In genomic region chr2:69931832-69932595, GRCh38 we compare ENCODE assay signal across 12 cellular contexts. TPM values are rescaled to one million over a fixed set of nuclear protein-coding genes. Genes with fewer than 3 reads are reported as not detected.
DNase-seq lines count a peak whose midpoint lies in the region; ATAC-seq and TF ChIP-seq lines count a peak whose summit lies in the region.
"Had no signal": no experiment of that assay in that cellular context is flagged by ENCODE, and none has a peak within 500 bp of the region (broad histone marks: within the 10 kb centered on the region; RNA-seq: fewer than 3 reads in every experiment).

No MANE protein-coding gene starts in this region.

- CTCF ChIA-PET in MCF 10A (lab: Yijun Ruan, JAX), result interaction anchor here (0.6 kb wide), 2 partner anchors 74 to 1214 kb away, joined by 3 read pairs; no protein-coding TSS in a partner anchor

- no peak overlapping the region for H3K4me2 ChIP-seq in mesenchymal stem cell (ENCODE audit: low read length, poor library complexity, severe bottlenecking)

- H2BK15ac ChIP-seq in mesenchymal stem cell (ENCODE audit: low read depth, poor library complexity, severe bottlenecking), result peak overlapping the region; percentile 15

- H3K4ac ChIP-seq in mesenchymal stem cell (ENCODE audit: low read depth in 1 of 2, low read length in 2 of 2), result peak overlapping the region in 1 of 2 experiments; percentile 37

- no peak overlapping the region for H4K91ac ChIP-seq in mesenchymal stem cell (ENCODE audit: low read length)

- no peak overlapping the region for H2BK5ac ChIP-seq in mesenchymal stem cell (ENCODE audit: low read depth, low read length, poor library complexity, severe bottlenecking)

- no peak overlapping the region for H3K18ac ChIP-seq in mesenchymal stem cell (ENCODE audit: low read depth in 1 of 2, low read length in 2 of 2)

- H3K4me1 ChIP-seq in breast epithelium, result no peaks in the 10 kb centered on the region
- peaks cover 1% of the 10 kb centered on the region for H3K4me1 ChIP-seq in mesenchymal stem cell (ENCODE audit: control insufficient read depth, insufficient read depth, low read depth, low read length)
- peaks cover 0 to 2% of the 10 kb centered on the region in 2 donors for H3K4me1 ChIP-seq in aorta (ENCODE audit: control insufficient read depth in 1 of 2, insufficient read depth in 2 of 2, low read length in 2 of 2)
- peaks cover 0 to 32% (median 6%) of the 10 kb centered on the region in 4 donors for H3K4me1 ChIP-seq in tibial nerve

- H3K4me3 ChIP-seq in breast epithelium (no peak overlapping the region), mesenchymal stem cell (ENCODE audit: insufficient read depth in 1 of 2, low read depth in 1 of 2, low read length in 2 of 2) (no peak overlapping the region), aorta (ENCODE audit: low read length in 2 of 2) (no peak overlapping the region), tibial nerve (no peak overlapping the region)

- H3K9ac ChIP-seq in mesenchymal stem cell (ENCODE audit: low read length), result peak overlapping the region; percentile 8

- H3K79me1 ChIP-seq in mesenchymal stem cell (replicated peaks; ENCODE audit: low read length, poor library complexity, severe bottlenecking), result peaks cover 4% of the 10 kb centered on the region

- H3K14ac ChIP-seq in mesenchymal stem cell (ENCODE audit: low read length in 2 of 2), result peak overlapping the region in 1 of 2 experiments; percentile 56

- BruUV-seq in MCF 10A (replicated peaks; lab: Mats Ljungman, UMichigan), result no TSS peak

- H3K36me3 ChIP-seq in breast epithelium (no peaks in the 10 kb centered on the region), mesenchymal stem cell (ENCODE audit: control insufficient read depth in 1 of 2, insufficient read depth in 2 of 2, low read depth in 1 of 2, low read length in 2 of 2) (peaks cover 10 to 41% of the 10 kb centered on the region in 2 experiments), aorta (ENCODE audit: control insufficient read depth in 1 of 2, insufficient read depth in 2 of 2, low read length in 1 of 2) (peaks cover 0 to 7% of the 10 kb centered on the region in 2 donors), tibial nerve (peaks cover 3 to 20% (median 9%) of the 10 kb centered on the region in 3 donors)

- no peak overlapping the region for H2AK5ac ChIP-seq in mesenchymal stem cell (ENCODE audit: low read length, severe bottlenecking)

- H3K36me3 Mint-ChIP-seq in MCF 10A (ENCODE audit: insufficient read depth, unreplicated experiment), result peaks cover 62% of the 10 kb centered on the region
- peaks cover 39% of the 10 kb centered on the region for H3K36me3 Mint-ChIP-seq in activated T-helper 1 cell treated with anti-CD3 and anti-CD28 coated beads, Interleukin-12 subunit alpha, Interleukin-12 subunit beta, Interleukin-2, Interleukin-4 antibody, amounts not matched to agents 30 ng/mL and 10 ng/mL and 1 ng/mL, durations not matched to agents 14 hours and 24 hours and 36 hours (ENCODE audit: low read depth)

- POLR2A ChIA-PET in MCF 10A (lab: Yijun Ruan, JAX), result interaction anchor here (1.0 to 4.0 kb wide), 5 partner anchors 11 to 155 kb away, joined by 3 to 26 read pairs (median 5); partner anchors contain the start of genes MXD1 and PCBP1

- H3K4me1 Mint-ChIP-seq in MCF 10A (ENCODE audit: insufficient read depth, unreplicated experiment), result peaks cover 25% of the 10 kb centered on the region
- H3K4me1 Mint-ChIP-seq in activated T-helper 1 cell treated with anti-CD3 and anti-CD28 coated beads, Interleukin-12 subunit alpha, Interleukin-12 subunit beta, Interleukin-2, Interleukin-4 antibody, amounts not matched to agents 30 ng/mL and 10 ng/mL and 1 ng/mL, durations not matched to agents 14 hours and 24 hours and 36 hours (ENCODE audit: low read depth), result peaks cover 49% of the 10 kb centered on the region

- H2AFZ ChIP-seq in mesenchymal stem cell (ENCODE audit: low read depth, low read length), result no peak overlapping the region

- H3K9me3 Mint-ChIP-seq in MCF 10A (ENCODE audit: unreplicated experiment), result no peaks in the 10 kb centered on the region
- H3K9me3 Mint-ChIP-seq in activated T-helper 1 cell treated with anti-CD3 and anti-CD28 coated beads, Interleukin-12 subunit alpha, Interleukin-12 subunit beta, Interleukin-2, Interleukin-4 antibody, amounts not matched to agents 30 ng/mL and 10 ng/mL and 1 ng/mL, durations not matched to agents 14 hours and 24 hours and 36 hours, result no peaks in the 10 kb centered on the region

- peak; percentile 72 for ATAC-seq in aorta (ENCODE audit: low FRiP score)

- no peak overlapping the region for H3K27ac ChIP-seq in breast epithelium
- H3K27ac ChIP-seq in mesenchymal stem cell (ENCODE audit: low read length, poor library complexity, severe bottlenecking), result no peak overlapping the region
- H3K27ac ChIP-seq in aorta (ENCODE audit: low read depth in 1 of 2, low read length in 2 of 2), result peak overlapping the region; percentile 49 to 95
- no peak overlapping the region for H3K27ac ChIP-seq in tibial nerve

- no peak overlapping the region for H3K23ac ChIP-seq in mesenchymal stem cell (ENCODE audit: low read length in 2 of 2)

- no peak for TF ChIP-seq POLR2A in breast epithelium (IDR thresholded peaks at IDR 0.05)
- no peak for TF ChIP-seq POLR2A in tibial nerve (IDR thresholded peaks at IDR 0.05)

- H3K27me3 Mint-ChIP-seq in MCF 10A (ENCODE audit: insufficient read depth, unreplicated experiment), result no peaks in the 10 kb centered on the region
- H3K27me3 Mint-ChIP-seq in activated T-helper 1 cell treated with anti-CD3 and anti-CD28 coated beads, Interleukin-12 subunit alpha, Interleukin-12 subunit beta, Interleukin-2, Interleukin-4 antibody, amounts not matched to agents 30 ng/mL and 10 ng/mL and 1 ng/mL, durations not matched to agents 14 hours and 24 hours and 36 hours (ENCODE audit: insufficient read depth), result no peaks in the 10 kb centered on the region
- H3K27me3 Mint-ChIP-seq: B cell had no signal

- H3K27me3 ChIP-seq in breast epithelium (no peaks in the 10 kb centered on the region), mesenchymal stem cell (ENCODE audit: control insufficient read depth in 1 of 2, insufficient read depth in 1 of 2, low read length in 2 of 2) (no peaks in the 10 kb centered on the region), aorta (ENCODE audit: control insufficient read depth in 1 of 2, insufficient read depth in 2 of 2, low read length in 1 of 2) (no peaks in the 10 kb centered on the region), tibial nerve (no peaks in the 10 kb centered on the region)

- DNase-seq in MCF 10A (ENCODE audit: unreplicated experiment) (no peak), breast epithelium (ENCODE audit: low spot score in 2 of 2) (no peak), mesenchymal stem cell (no peak), aorta (no peak), tibial nerve (ENCODE audit: low spot score in 2 of 2) (no peak), T1000 (lab: John Stamatoyannopoulos, UW) (no peak), SHP77 treated with DMSO at 0.1 percent for 48 hours (lab: John Stamatoyannopoulos, UW) (no peak)
- DNase-seq in activated T-helper 1 cell treated with anti-CD3 and anti-CD28 coated beads, Interleukin-12 subunit alpha, Interleukin-12 subunit beta, Interleukin-2, Interleukin-4 antibody, amounts not matched to agents 30 ng/mL and 10 ng/mL and 1 ng/mL, durations not matched to agents 14 hours and 24 hours and 36 hours (ENCODE audit: low spot score), result no peak
- DNase-seq: central memory CD4-positive, alpha-beta T cell; NCI-H1694 treated with DMSO at 0.1 percent for 48 hours; small intestine had no signal

- H4K8ac ChIP-seq in mesenchymal stem cell (ENCODE audit: low read length), result peak overlapping the region; percentile 3

- TF ChIP-seq CTCF in MCF 10A (IDR thresholded peaks at IDR 0.05; ENCODE audit: unreplicated experiment) (no peak), breast epithelium (IDR thresholded peaks at IDR 0.05) (no peak), tibial nerve (IDR thresholded peaks at IDR 0.05) (no peak)

- intact Hi-C loops in MCF 10A (cut with micrococcal nuclease), result no loop called here
- intact Hi-C loops in breast epithelium (cut with DNase I; ENCODE audit: low total_unique reads), result no loop called here
- intact Hi-C loops in activated T-helper 1 cell treated with anti-CD3 and anti-CD28 coated beads, Interleukin-12 subunit alpha, Interleukin-12 subunit beta, Interleukin-2, Interleukin-4 antibody, amounts not matched to agents 30 ng/mL and 10 ng/mL and 1 ng/mL, durations not matched to agents 14 hours and 24 hours and 36 hours (cut with micrococcal nuclease), result loop anchor here (5.0 kb wide), 1 partner anchor 135 kb away; no protein-coding TSS in a partner anchor
- intact Hi-C loops in aorta (cut with DNase I), result no loop called here

- H3K27ac Mint-ChIP-seq in MCF 10A (ENCODE audit: low read depth, unreplicated experiment), result peak overlapping the region; percentile 53
- peak overlapping the region; percentile 54 for H3K27ac Mint-ChIP-seq in activated T-helper 1 cell treated with anti-CD3 and anti-CD28 coated beads, Interleukin-12 subunit alpha, Interleukin-12 subunit beta, Interleukin-2, Interleukin-4 antibody, amounts not matched to agents 30 ng/mL and 10 ng/mL and 1 ng/mL, durations not matched to agents 14 hours and 24 hours and 36 hours
- H3K27ac Mint-ChIP-seq: B cell had no signal

- H2BK120ac ChIP-seq in mesenchymal stem cell (ENCODE audit: low read depth, low read length), result no peak overlapping the region

- no peak for TF ChIP-seq EP300 in tibial nerve (IDR thresholded peaks at IDR 0.05)

- 92% methylated on average over 7 of the region's 7 CpGs for WGBS in mesenchymal stem cell
- 32 to 33% methylated on average over 7 of the region's 7 CpGs for WGBS in aorta, 2 donors
- WGBS in tibial nerve, 2 donors, result 85 to 88% methylated on average over 7 of the region's 7 CpGs

- H3K4me3 Mint-ChIP-seq in MCF 10A (ENCODE audit: unreplicated experiment), result no peak overlapping the region
- no peak overlapping the region for H3K4me3 Mint-ChIP-seq in activated T-helper 1 cell treated with anti-CD3 and anti-CD28 coated beads, Interleukin-12 subunit alpha, Interleukin-12 subunit beta, Interleukin-2, Interleukin-4 antibody, amounts not matched to agents 30 ng/mL and 10 ng/mL and 1 ng/mL, durations not matched to agents 14 hours and 24 hours and 36 hours
- H3K4me3 Mint-ChIP-seq: B cell had no signal

- H3K9me3 ChIP-seq in breast epithelium, result no peaks in the 10 kb centered on the region
- no peaks in the 10 kb centered on the region for H3K9me3 ChIP-seq in mesenchymal stem cell (ENCODE audit: control insufficient read depth, low read length)
- no peaks in the 10 kb centered on the region for H3K9me3 ChIP-seq in aorta (ENCODE audit: control insufficient read depth, low read length)
- H3K9me3 ChIP-seq in tibial nerve, result no peaks in the 10 kb centered on the region

- H2BK12ac ChIP-seq in mesenchymal stem cell (ENCODE audit: low read length in 2 of 2), result no peak overlapping the region

RNA-seq across cellular contexts. Expression of gene MXD1, which starts 17.1 kb away (rescaled TPM):
- total RNA-seq in MCF 10A (2022) (63.6 and 71.8 TPM in 2 replicates), breast epithelium (10 to 100 TPM in 2 of 3 donors, 1 to 10 TPM in 1; 5.8 to 17.3 (median 10.2) TPM), aorta (10 to 100 TPM; 21.1 to 33.4 TPM), tibial nerve (10 to 100 TPM in 1 of 4 donors, 1 to 10 TPM in 3; 5.7 to 10.4 (median 7.6) TPM)
- 16.0 and 18.1 TPM in 2 replicates for total RNA-seq in activated T-helper 1 cell treated with anti-CD3 and anti-CD28 coated beads, Interleukin-12 subunit alpha, Interleukin-12 subunit beta, Interleukin-2, Interleukin-4 antibody, amounts not matched to agents 30 ng/mL and 10 ng/mL and 1 ng/mL, durations not matched to agents 14 hours and 24 hours and 36 hours
- polyA plus RNA-seq in mesenchymal stem cell (2013, experiment 1 of 2), result 10.3 TPM
- 10.3 TPM for polyA plus RNA-seq in mesenchymal stem cell (2013, experiment 2 of 2)
- polyA plus RNA-seq in aorta, result 10 to 100 TPM in 1 of 2 donors, 1 to 10 TPM in 1; 5.3 to 11.3 TPM

RNA-seq across cellular contexts. Expression of gene ASPRV1, which starts 29.4 kb away (rescaled TPM):
- 0.20 and 0.23 TPM in 2 replicates for total RNA-seq in MCF 10A (2022)
- 1 to 10 TPM; 1.6 to 4.5 (median 1.8) TPM for total RNA-seq in breast epithelium
- total RNA-seq in activated T-helper 1 cell treated with anti-CD3 and anti-CD28 coated beads, Interleukin-12 subunit alpha, Interleukin-12 subunit beta, Interleukin-2, Interleukin-4 antibody, amounts not matched to agents 30 ng/mL and 10 ng/mL and 1 ng/mL, durations not matched to agents 14 hours and 24 hours and 36 hours, result 0.44 and 0.91 TPM in 2 replicates
- polyA plus RNA-seq in mesenchymal stem cell (2013, experiment 1 of 2), result 0.08 TPM
- 0.15 TPM for polyA plus RNA-seq in mesenchymal stem cell (2013, experiment 2 of 2)
- total RNA-seq in aorta, result 1 to 10 TPM; 1.9 to 3.4 TPM
- polyA plus RNA-seq in aorta, result 1 to 10 TPM; 1.1 to 2.0 TPM
- total RNA-seq in tibial nerve, result 10 to 100 TPM in 1 of 4 donors, 1 to 10 TPM in 3; 2.5 to 11.2 (median 5.1) TPM

RNA-seq across cellular contexts. Expression of gene SNRNP27, which starts 38.3 kb away (rescaled TPM):
- 68.9 and 81.0 TPM in 2 replicates for total RNA-seq in MCF 10A (2022)
- 10 to 100 TPM; 79.2 to 82.9 (median 80.0) TPM for total RNA-seq in breast epithelium
- 54.0 and 55.6 TPM in 2 replicates for total RNA-seq in activated T-helper 1 cell treated with anti-CD3 and anti-CD28 coated beads, Interleukin-12 subunit alpha, Interleukin-12 subunit beta, Interleukin-2, Interleukin-4 antibody, amounts not matched to agents 30 ng/mL and 10 ng/mL and 1 ng/mL, durations not matched to agents 14 hours and 24 hours and 36 hours
- 91.2 TPM for polyA plus RNA-seq in mesenchymal stem cell (2013, experiment 1 of 2)
- 89.1 TPM for polyA plus RNA-seq in mesenchymal stem cell (2013, experiment 2 of 2)
- total RNA-seq in aorta, result 10 to 100 TPM; 45.1 to 58.3 TPM
- 10 to 100 TPM; 42.1 to 61.1 TPM for polyA plus RNA-seq in aorta
- total RNA-seq in tibial nerve, result 100 to 1,000 TPM in 2 of 4 donors, 10 to 100 TPM in 2; 47.1 to 128 (median 92.7) TPM

Comparison
In these comparisons a context has a peak if more than half of its experiments do, and no peak if none do; other contexts are left out.
1. H3K27ac ChIP-seq: peak in aorta (2 of 2); none in breast epithelium (0 of 2), mesenchymal stem cell (single experiment) and tibial nerve (0 of 4).